ENCODE assay signal across 16 cellular contexts in the genomic region with DNA sequence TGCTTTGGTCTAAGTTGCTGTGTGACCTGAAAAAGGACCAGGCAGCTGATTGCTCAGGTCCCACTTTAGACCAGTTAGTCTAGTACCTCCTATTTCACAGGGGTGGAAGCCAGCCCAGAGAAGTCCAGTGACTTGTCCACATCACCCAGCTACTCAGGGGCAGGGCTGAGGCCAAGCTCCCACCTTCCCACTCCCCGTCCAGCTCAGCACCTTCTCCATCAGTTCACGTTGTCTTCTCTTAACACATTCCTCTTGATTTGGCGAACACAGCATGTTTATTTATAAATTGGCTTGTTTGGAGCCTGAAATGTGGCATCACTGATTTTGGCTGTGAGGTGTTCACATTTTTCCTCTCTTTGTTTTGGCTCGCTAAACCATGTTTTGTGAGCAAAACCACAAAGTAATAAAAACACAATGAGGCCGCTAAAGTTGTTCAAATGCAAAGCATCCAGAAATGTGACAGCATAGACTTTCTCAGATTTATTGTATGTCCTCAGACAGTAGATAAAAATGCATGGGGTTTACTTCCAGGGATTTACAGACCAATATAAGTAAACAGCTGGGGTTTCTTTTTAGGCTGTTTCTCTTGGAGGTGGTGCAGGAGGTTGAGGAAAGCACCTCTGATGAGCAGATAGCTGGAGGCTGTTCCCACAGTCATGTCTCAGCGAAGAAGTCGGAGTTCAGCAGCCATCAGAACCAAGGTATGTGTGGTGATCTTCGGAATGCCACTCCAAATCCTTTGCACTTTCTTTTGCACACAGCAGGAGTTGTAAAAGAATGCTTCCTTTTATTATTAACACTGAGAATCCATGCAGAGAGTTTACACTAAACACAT.
DNase-seq lines count a peak whose midpoint lies in the region; ATAC-seq and TF ChIP-seq lines count a peak whose summit lies in the region.
"Had no signal": no experiment of that assay in that cellular context is flagged by ENCODE, and none has a peak within 500 bp of the region (broad histone marks: within the 10 kb centered on the region; RNA-seq: fewer than 3 reads in every experiment).

No MANE protein-coding gene starts in this region.

- DNase-seq in A172 (ENCODE audit: low spot score) (peak; percentile 72), GM03348 (ENCODE audit: low spot score) (peak; percentile 51), amniotic epithelial cell (ENCODE audit: low read depth) (peak; percentile 12), fibroblast of villous mesenchyme (ENCODE audit: low read depth) (peak; percentile 66), LoVo (ENCODE audit: low spot score) (no peak), omental fat pad (ENCODE audit: low spot score) (no peak)
- DNase-seq: activated CD4-positive, alpha-beta memory T cell treated with anti-CD3 and anti-CD28 coated beads for 36 hours; Calu3; NCI-H146; stimulated activated naive CD8-positive, alpha-beta T cell treated with anti-CD3 and anti-CD28 coated beads, Interleukin-15, amount 100 ng/mL, for 72 hours had no signal

- ATAC-seq in omental fat pad (ENCODE audit: low FRiP score) (no peak), HG03457 (IDR thresholded peaks at IDR 0.05; ENCODE audit: unreplicated experiment) (no peak), GM21529 (IDR thresholded peaks at IDR 0.05; ENCODE audit: unreplicated experiment) (no peak)
- ATAC-seq: left lobe of liver; Panc1; SK-N-SH treated with all-trans-retinoic acid at 6 μM for 48 hours; stimulated activated naive CD8-positive, alpha-beta T cell treated with anti-CD3 and anti-CD28 coated beads, Interleukin-15, amount 100 ng/mL, for 72 hours had no signal

- no peak overlapping the region for H3K4me3 ChIP-seq in fibroblast of villous mesenchyme (ENCODE audit: low read depth, low read length)
- H3K4me3 ChIP-seq: esophagus muscularis mucosa had no signal

- TF ChIP-seq CTCF in fibroblast of villous mesenchyme (IDR thresholded peaks at IDR 0.05; ENCODE audit: insufficient read depth, low read depth, low read length) (no peak), omental fat pad (IDR thresholded peaks at IDR 0.05) (no peak)

Comparison
In these comparisons a context has a peak if more than half of its experiments do, and no peak if none do; other contexts are left out.
1. DNase-seq: peak in A172 (single experiment), GM03348 (single experiment), amniotic epithelial cell (single experiment) and fibroblast of villous mesenchyme (single experiment); none in LoVo (single experiment) and omental fat pad (single experiment).